ENCODE assay signal across 1 cellular context in the genomic region with DNA sequence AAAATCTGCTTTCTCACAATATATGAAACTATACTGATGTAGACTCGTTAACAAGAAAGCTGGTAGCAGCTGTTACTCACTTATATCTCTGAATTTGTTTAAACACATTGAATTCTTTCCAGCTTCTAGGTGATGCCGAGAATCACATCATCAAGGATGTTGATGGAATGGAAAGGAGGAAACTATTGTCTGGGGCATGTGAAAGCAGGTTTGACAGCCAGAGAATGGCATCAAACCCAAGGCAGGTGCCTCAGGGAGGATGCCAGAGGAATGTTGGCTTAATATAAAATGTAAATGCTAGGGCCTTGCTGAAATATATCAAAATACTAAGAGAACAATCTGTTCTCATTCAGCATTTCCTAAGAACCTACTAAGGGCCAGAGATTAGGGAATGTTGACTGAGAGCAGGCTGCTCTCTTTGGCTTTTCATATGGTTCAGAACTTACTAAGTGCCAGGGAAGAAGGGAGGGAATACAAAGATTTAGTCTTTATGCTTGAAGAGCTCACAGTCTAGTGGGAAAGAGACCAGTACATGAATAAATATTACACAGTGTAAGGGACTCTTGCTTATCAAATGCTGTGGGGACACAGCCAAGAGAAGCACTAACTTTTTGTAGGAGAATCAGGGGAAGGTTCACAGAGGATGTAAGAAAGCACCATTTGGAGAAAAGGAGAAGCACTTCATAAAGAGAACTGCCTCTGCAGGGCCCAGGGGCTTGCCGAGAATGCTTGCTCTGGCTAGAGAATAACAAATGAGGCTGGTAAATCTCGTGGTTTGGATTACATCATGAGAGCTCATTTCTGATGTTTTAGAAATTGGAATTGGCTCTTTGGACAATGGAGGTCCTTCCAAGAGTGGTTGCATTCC.
TF ChIP-seq lines count a peak whose summit lies in the region.

No MANE protein-coding gene starts in this region.

TF ChIP-seq in GM23338, 12 proteins besides CTCF, POLR2A, EP300 and RAD21 (continued from another document):
- TF ChIP-seq ZNF462 (CRISPR knock-in tag; IDR thresholded peaks at IDR 0.05) (no peak), ZNF114 (CRISPR knock-in tag; IDR thresholded peaks at IDR 0.05) (no peak), JUNB (IDR thresholded peaks at IDR 0.05; ENCODE audit: unreplicated experiment) (no peak), REST (IDR thresholded peaks at IDR 0.05; ENCODE audit: unreplicated experiment) (no peak), ZNF331 (CRISPR knock-in tag; IDR thresholded peaks at IDR 0.05; ENCODE audit: low read depth) (no peak)
- TF ChIP-seq, protein P1, sequence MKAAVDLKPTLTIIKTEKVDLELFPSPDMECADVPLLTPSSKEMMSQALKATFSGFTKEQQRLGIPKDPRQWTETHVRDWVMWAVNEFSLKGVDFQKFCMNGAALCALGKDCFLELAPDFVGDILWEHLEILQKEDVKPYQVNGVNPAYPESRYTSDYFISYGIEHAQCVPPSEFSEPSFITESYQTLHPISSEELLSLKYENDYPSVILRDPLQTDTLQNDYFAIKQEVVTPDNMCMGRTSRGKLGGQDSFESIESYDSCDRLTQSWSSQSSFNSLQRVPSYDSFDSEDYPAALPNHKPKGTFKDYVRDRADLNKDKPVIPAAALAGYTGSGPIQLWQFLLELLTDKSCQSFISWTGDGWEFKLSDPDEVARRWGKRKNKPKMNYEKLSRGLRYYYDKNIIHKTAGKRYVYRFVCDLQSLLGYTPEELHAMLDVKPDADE (IDR thresholded peaks at IDR 0.05) = no peak
TF ChIP-seq in GM23338: peak in this region for 0.
